ENCODE assay signal across 21 cellular contexts in the genomic region with DNA sequence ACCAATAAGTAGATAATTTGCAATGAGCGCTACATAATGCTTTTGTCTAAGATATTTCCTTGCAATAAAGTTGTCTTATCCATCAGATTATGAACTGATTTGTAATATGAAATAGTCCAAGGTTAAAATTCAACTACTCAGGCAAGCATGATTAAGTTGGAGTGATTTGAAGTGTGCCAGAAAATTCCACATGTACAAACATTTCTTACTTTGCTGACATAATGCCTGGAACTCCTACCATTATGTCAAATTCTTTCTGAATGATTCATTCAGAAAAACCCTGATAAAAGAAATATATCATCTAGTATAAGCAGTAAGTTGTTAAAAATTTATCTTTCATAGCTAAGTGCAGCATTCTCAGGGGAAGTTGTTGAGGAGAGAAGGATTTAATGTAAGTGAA.
DNase-seq lines count a peak whose midpoint lies in the region; ATAC-seq, FAIRE-seq and TF ChIP-seq lines count a peak whose summit lies in the region.
"Had no signal": no experiment of that assay in that cellular context is flagged by ENCODE, and none has a peak within 500 bp of the region (broad histone marks: within the 10 kb centered on the region; RNA-seq: fewer than 3 reads in every experiment).

No MANE protein-coding gene starts in this region.

- H2AFZ ChIP-seq in fibroblast of lung (ENCODE audit: low read length): no peak overlapping the region
- no peak overlapping the region for H2AFZ ChIP-seq in neural cell (ENCODE audit: low read depth, low read length)
- H2AFZ ChIP-seq: hepatocyte had no signal

- no peak overlapping the region for H3K4me2 ChIP-seq in fibroblast of lung (ENCODE audit: extremely low read depth, insufficient read depth, low read length)
- no peak overlapping the region for H3K4me2 ChIP-seq in neural cell (ENCODE audit: low read length)
- H3K4me2 ChIP-seq: hepatocyte, smooth muscle cell had no signal

- no peak overlapping the region for H3K4me3 ChIP-seq in adipocyte (ENCODE audit: low read length)
- no peak overlapping the region for H3K4me3 ChIP-seq in fibroblast of lung (replicated peaks in 1 of 4; ENCODE audit: control extremely low read depth in 1 of 4, insufficient read depth in 1 of 4, low read depth in 3 of 4, low read length in 4 of 4)
- no peak overlapping the region for H3K4me3 ChIP-seq in neural cell (ENCODE audit: low read length)
- H3K4me3 ChIP-seq: colonic mucosa, hepatocyte, lower lobe of right lung, psoas muscle, smooth muscle cell had no signal

- H4K20me1 ChIP-seq in fibroblast of lung (ENCODE audit: control insufficient read depth, extremely low read depth, insufficient read depth, low read length) (no peaks in the 10 kb centered on the region), neural cell (ENCODE audit: insufficient read depth) (no peaks in the 10 kb centered on the region)

- DNase-seq in EH (ENCODE audit: low read depth) (peak; percentile 30), adipocyte (ENCODE audit: low read depth) (peak; percentile 46), fibroblast of lung (ENCODE audit: low read depth in 2 of 2) (peak; percentile 5 to 86), iPS-NIHi7 (ENCODE audit: extremely low spot score) (no peak), frontal cortex (ENCODE audit: low spot score in 2 of 2) (no peak), SW480 (ENCODE audit: low spot score) (no peak)
- DNase-seq: activated CD4-positive, alpha-beta T cell treated with anti-CD3 and anti-CD28 coated beads, Interleukin-2, amount 50 U/mL, for 1 hour; colonic mucosa; GDM1; lower lobe of right lung; NCI-H187 treated with DMSO at 0.1 percent for 48 hours; NCI-H82; OCI-M1; psoas muscle; SIG-M5; stimulated activated naive B cell treated with anti-CD40 and anti-IgM and Interleukin-4, amounts not matched to agents 10 μg/mL and 1 μg/mL and 100 μg/mL, for 72 hours had no signal

- no peak for ATAC-seq in GM21576 (IDR thresholded peaks at IDR 0.05; ENCODE audit: unreplicated experiment)
- ATAC-seq: psoas muscle; stimulated activated naive B cell treated with anti-CD40 and anti-IgM and Interleukin-4, amounts not matched to agents 10 μg/mL and 1 μg/mL and 100 μg/mL, for 72 hours had no signal

- peak; percentile 87 for TF ChIP-seq EP300 in neural cell (conservative IDR thresholded peaks at IDR 0.05; ENCODE audit: poor library complexity, severe bottlenecking)

- H3K79me2 ChIP-seq in fibroblast of lung (ENCODE audit: control insufficient read depth, insufficient read depth, low read length) (no peaks in the 10 kb centered on the region), neural cell (replicated peaks; ENCODE audit: insufficient read depth, low read length) (no peaks in the 10 kb centered on the region)
- H3K79me2 ChIP-seq: hepatocyte had no signal

- no peaks in the 10 kb centered on the region for H3K9me2 ChIP-seq in neural cell (ENCODE audit: insufficient read depth, low read length)

- TF ChIP-seq RAD21 in neural cell (conservative IDR thresholded peaks at IDR 0.05): no peak

- H3K9ac ChIP-seq in adipocyte (ENCODE audit: low read length) (no peak overlapping the region), fibroblast of lung (ENCODE audit: insufficient read depth, low read length) (no peak overlapping the region), neural cell (ENCODE audit: low read length) (no peak overlapping the region)

- no peak for FAIRE-seq in frontal cortex (lab: Jason Lieb, UNC)
- FAIRE-seq: islet of Langerhans had no signal

- TF ChIP-seq CTCF in fibroblast of lung (conservative IDR thresholded peaks at IDR 0.05 in 1 of 2, IDR thresholded peaks at IDR 0.05 in 1 of 2; ENCODE audit: low read depth in 1 of 2, low read length in 2 of 2): no peak
- no peak for TF ChIP-seq CTCF in neural cell (IDR thresholded peaks at IDR 0.05; ENCODE audit: poor library complexity, severe bottlenecking)

- peaks cover 2% of the 10 kb centered on the region for H3F3A ChIP-seq in neural cell (ENCODE audit: insufficient read depth, low read length, poor library complexity, severe bottlenecking)

- H3K27ac ChIP-seq in fibroblast of lung (ENCODE audit: insufficient read depth, low read length) (no peak overlapping the region), neural cell (ENCODE audit: low read length) (no peak overlapping the region)
- H3K27ac ChIP-seq: colonic mucosa, hepatocyte, lower lobe of right lung, psoas muscle had no signal

- H3K9me3 ChIP-seq in adipocyte (ENCODE audit: control insufficient read depth, low read length) (no peaks in the 10 kb centered on the region), fibroblast of lung (ENCODE audit: control insufficient read depth, insufficient read depth, low read depth, low read length) (no peaks in the 10 kb centered on the region), neural cell (ENCODE audit: low read length) (no peaks in the 10 kb centered on the region)
- H3K9me3 ChIP-seq: colonic mucosa, lower lobe of right lung, psoas muscle had no signal

- no peaks in the 10 kb centered on the region for H3K4me1 ChIP-seq in adipocyte (ENCODE audit: control insufficient read depth, insufficient read depth, low read length)
- no peaks in the 10 kb centered on the region for H3K4me1 ChIP-seq in fibroblast of lung (ENCODE audit: control insufficient read depth, extremely low read depth, insufficient read depth, low read length)
- H3K4me1 ChIP-seq: colonic mucosa, lower lobe of right lung, psoas muscle had no signal

- H3K27me3 ChIP-seq in adipocyte (replicated peaks; ENCODE audit: control insufficient read depth, insufficient read depth, low read length): no peaks in the 10 kb centered on the region
- no peaks in the 10 kb centered on the region for H3K27me3 ChIP-seq in fibroblast of lung (ENCODE audit: control insufficient read depth, insufficient read depth, low read length)
- no peaks in the 10 kb centered on the region for H3K27me3 ChIP-seq in neural cell (ENCODE audit: insufficient read depth, low read depth, low read length)
- H3K27me3 ChIP-seq: colonic mucosa, hepatocyte had no signal

- H3K36me3 ChIP-seq in adipocyte (ENCODE audit: control insufficient read depth, insufficient read depth, low read length, severe bottlenecking) (no peaks in the 10 kb centered on the region), fibroblast of lung (ENCODE audit: control insufficient read depth, insufficient read depth, low read length) (no peaks in the 10 kb centered on the region), neural cell (ENCODE audit: insufficient read depth, low read length) (no peaks in the 10 kb centered on the region)
- H3K36me3 ChIP-seq: colonic mucosa, lower lobe of right lung had no signal

TF ChIP-seq in neural cell, 6 proteins besides CTCF, POLR2A, EP300 and RAD21:
- TF ChIP-seq, protein P1, sequence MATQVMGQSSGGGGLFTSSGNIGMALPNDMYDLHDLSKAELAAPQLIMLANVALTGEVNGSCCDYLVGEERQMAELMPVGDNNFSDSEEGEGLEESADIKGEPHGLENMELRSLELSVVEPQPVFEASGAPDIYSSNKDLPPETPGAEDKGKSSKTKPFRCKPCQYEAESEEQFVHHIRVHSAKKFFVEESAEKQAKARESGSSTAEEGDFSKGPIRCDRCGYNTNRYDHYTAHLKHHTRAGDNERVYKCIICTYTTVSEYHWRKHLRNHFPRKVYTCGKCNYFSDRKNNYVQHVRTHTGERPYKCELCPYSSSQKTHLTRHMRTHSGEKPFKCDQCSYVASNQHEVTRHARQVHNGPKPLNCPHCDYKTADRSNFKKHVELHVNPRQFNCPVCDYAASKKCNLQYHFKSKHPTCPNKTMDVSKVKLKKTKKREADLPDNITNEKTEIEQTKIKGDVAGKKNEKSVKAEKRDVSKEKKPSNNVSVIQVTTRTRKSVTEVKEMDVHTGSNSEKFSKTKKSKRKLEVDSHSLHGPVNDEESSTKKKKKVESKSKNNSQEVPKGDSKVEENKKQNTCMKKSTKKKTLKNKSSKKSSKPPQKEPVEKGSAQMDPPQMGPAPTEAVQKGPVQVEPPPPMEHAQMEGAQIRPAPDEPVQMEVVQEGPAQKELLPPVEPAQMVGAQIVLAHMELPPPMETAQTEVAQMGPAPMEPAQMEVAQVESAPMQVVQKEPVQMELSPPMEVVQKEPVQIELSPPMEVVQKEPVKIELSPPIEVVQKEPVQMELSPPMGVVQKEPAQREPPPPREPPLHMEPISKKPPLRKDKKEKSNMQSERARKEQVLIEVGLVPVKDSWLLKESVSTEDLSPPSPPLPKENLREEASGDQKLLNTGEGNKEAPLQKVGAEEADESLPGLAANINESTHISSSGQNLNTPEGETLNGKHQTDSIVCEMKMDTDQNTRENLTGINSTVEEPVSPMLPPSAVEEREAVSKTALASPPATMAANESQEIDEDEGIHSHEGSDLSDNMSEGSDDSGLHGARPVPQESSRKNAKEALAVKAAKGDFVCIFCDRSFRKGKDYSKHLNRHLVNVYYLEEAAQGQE (IDR thresholded peaks at IDR 0.05; ENCODE audit: borderline replicate concordance): peak; percentile 76
- no peak for TF ChIP-seq TAF1 (IDR thresholded peaks at IDR 0.05; ENCODE audit: low read depth)
- TF ChIP-seq POLR2AphosphoS5 (IDR thresholded peaks at IDR 0.05): peak; percentile 81

Comparison
In these comparisons a context has a peak if more than half of its experiments do, and no peak if none do; other contexts are left out.
1. DNase-seq: peak in EH (single experiment), adipocyte (single experiment) and fibroblast of lung (2 of 2); none in iPS-NIHi7 (single experiment), frontal cortex (0 of 2) and SW480 (single experiment).